ENCODE assay signal across 19 cellular contexts in the genomic region with DNA sequence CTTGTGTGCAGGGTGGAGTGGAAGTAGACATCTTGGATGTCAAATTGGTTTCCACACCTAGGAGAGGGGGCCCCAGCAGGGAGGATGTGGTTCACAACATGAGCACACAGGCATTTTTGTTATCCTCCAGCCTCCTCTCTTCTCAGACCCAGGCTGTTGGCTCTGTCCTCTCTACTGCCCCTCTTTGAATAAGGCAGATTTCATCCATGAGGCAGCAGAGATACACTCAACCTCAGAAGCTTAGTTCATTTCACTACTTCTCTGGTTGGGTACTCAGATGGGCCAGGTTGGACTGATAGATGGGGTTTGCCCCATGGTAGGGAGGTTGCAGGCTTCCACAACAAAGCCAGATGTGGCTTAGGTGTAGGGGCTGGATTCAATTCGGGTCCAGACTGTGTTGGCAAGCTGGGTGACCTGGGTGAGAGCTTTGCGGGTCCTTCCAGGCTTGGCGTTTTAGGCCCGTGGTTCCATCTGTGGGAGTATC. TPM values are rescaled to one million over a fixed set of nuclear protein-coding genes. Genes with fewer than 3 reads are reported as not detected.
DNase-seq lines count a peak whose midpoint lies in the region; ATAC-seq and TF ChIP-seq lines count a peak whose summit lies in the region.
"Had no signal": no experiment of that assay in that cellular context is flagged by ENCODE, and none has a peak within 500 bp of the region (broad histone marks: within the 10 kb centered on the region; RNA-seq: fewer than 3 reads in every experiment).

No MANE protein-coding gene starts in this region.

- TF ChIP-seq POLR2A in IMR-90 (IDR thresholded peaks at IDR 0.05; ENCODE audit: low read depth, low read length): no peak

- TF ChIP-seq CTCF in IMR-90 (conservative IDR thresholded peaks at IDR 0.05; ENCODE audit: low read depth, low read length): no peak
- no peak for TF ChIP-seq CTCF in osteoblast (IDR thresholded peaks at IDR 0.05; ENCODE audit: extremely low read depth, low read depth, low read length)

- H2AK9ac ChIP-seq in IMR-90 (replicated peaks; ENCODE audit: low read depth, low read length, poor library complexity): peak overlapping the region; percentile 50

- CTCF ChIA-PET in IMR-90 (lab: Yijun Ruan, JAX): interaction anchor here (0.6 kb wide), 1 partner anchor 28 kb away, joined by 4 read pairs; no protein-coding TSS in a partner anchor

- peaks cover 23% of the 10 kb centered on the region for H4K20me1 ChIP-seq in IMR-90 (ENCODE audit: insufficient read depth, low read length)
- H4K20me1 ChIP-seq in osteoblast (ENCODE audit: insufficient read depth, low read length): peaks cover 3% of the 10 kb centered on the region

- H3K4me1 Mint-ChIP-seq in CD4-positive, CD25-positive, alpha-beta regulatory T cell: peaks cover 6 to 72% (median 46%) of the 10 kb centered on the region in 4 donors

- H4K91ac ChIP-seq in IMR-90 (ENCODE audit: insufficient read depth, low read depth, low read length): no peak overlapping the region

- no peak for TF ChIP-seq RAD21 in IMR-90 (IDR thresholded peaks at IDR 0.05; ENCODE audit: low read length)

- H3K56ac ChIP-seq in IMR-90 (ENCODE audit: extremely low read depth, insufficient read depth, low read length): no peak overlapping the region

- H2BK5ac ChIP-seq in IMR-90 (ENCODE audit: low read depth, low read length, poor library complexity, severe bottlenecking): no peak overlapping the region

- ATAC-seq in CD4-positive, CD25-positive, alpha-beta regulatory T cell (ENCODE audit: low read depth in 2 of 2): peak; percentile 64 to 67
- ATAC-seq in IMR-90 (ENCODE audit: low read depth) (no peak), GM21737 (IDR thresholded peaks at IDR 0.05; ENCODE audit: unreplicated experiment) (no peak)
- peak; percentile 66 to 76 for ATAC-seq in activated naive CD4-positive, alpha-beta T cell treated with anti-CD3 and anti-CD28 coated beads, Interleukin-2, amount 50 U/mL, for 72 hours
- ATAC-seq: stimulated activated memory B cell treated with anti-CD40 and anti-IgM and Interleukin-4, amounts not matched to agents 10 μg/mL and 1 μg/mL and 100 μg/mL, for 72 hours had no signal

- peak in 2 of 3 donors; percentile 34 to 76 for DNase-seq in CD4-positive, CD25-positive, alpha-beta regulatory T cell
- DNase-seq in IMR-90: no peak
- DNase-seq in activated naive CD4-positive, alpha-beta T cell treated with anti-CD3 and anti-CD28 coated beads, Interleukin-2, amount 50 U/mL, for 72 hours (ENCODE audit: low spot score in 2 of 2): peak in 1 of 2 donors; percentile 55
- DNase-seq in osteoblast (ENCODE audit: insufficient read length, low spot score, missing footprints): no peak
- DNase-seq in NCI-H510A treated with DMSO at 0.1 percent for 48 hours (lab: John Stamatoyannopoulos, UW): no peak
- DNase-seq in NOMO-1 treated with dmso at 0.1 percent for 144 hours (lab: John Stamatoyannopoulos, UW; ENCODE audit: unreplicated experiment): no peak
- DNase-seq in NCI-H1930 (lab: John Stamatoyannopoulos, UW): no peak
- DNase-seq: activated B cell treated with CpG ODN at 0.5 μM for 24 hours, kidney glomerular epithelial cell, midbrain, NCI-H1048, SW 1271 had no signal

- H4K8ac ChIP-seq in IMR-90 (ENCODE audit: low read depth in 2 of 2, low read length in 2 of 2): no peak overlapping the region

- no peak overlapping the region for H3K4ac ChIP-seq in IMR-90 (ENCODE audit: low read depth, low read length)

- H3K9me3 ChIP-seq in CD4-positive, CD25-positive, alpha-beta regulatory T cell (ENCODE audit: control insufficient read depth in 2 of 2, low read length in 2 of 2): no peaks in the 10 kb centered on the region
- no peaks in the 10 kb centered on the region for H3K9me3 ChIP-seq in IMR-90 (ENCODE audit: control insufficient read depth, insufficient read depth, low read length)
- H3K9me3 ChIP-seq in osteoblast (ENCODE audit: low read depth, low read length): no peaks in the 10 kb centered on the region
- H3K9me3 ChIP-seq: breast epithelium, ovary had no signal

- H2BK120ac ChIP-seq in IMR-90 (ENCODE audit: low read depth, low read length): no peak overlapping the region

- no peak overlapping the region for H3K4me2 ChIP-seq in IMR-90 (ENCODE audit: low read depth, low read length)
- H3K4me2 ChIP-seq in osteoblast (ENCODE audit: insufficient read depth, low read length): no peak overlapping the region
- H3K4me2 ChIP-seq: hepatocyte had no signal

- intact Hi-C loops in IMR-90 (cut with micrococcal nuclease): no loop called here

- H3K4me3 ChIP-seq in CD4-positive, CD25-positive, alpha-beta regulatory T cell (ENCODE audit: low read depth, low read length): peak overlapping the region; percentile 2
- H3K4me3 ChIP-seq in IMR-90 (ENCODE audit: insufficient read depth, low read depth, low read length) (no peak overlapping the region), osteoblast (ENCODE audit: insufficient read depth, low read length) (no peak overlapping the region)
- H3K4me3 ChIP-seq: breast epithelium, hepatocyte, ovary had no signal

- BruUV-seq in IMR-90 (replicated peaks; lab: Mats Ljungman, UMichigan): no TSS peak

- no peak overlapping the region for H2AK5ac ChIP-seq in IMR-90 (ENCODE audit: low read depth, low read length)

- peaks cover 2% of the 10 kb centered on the region for H3K36me3 ChIP-seq in CD4-positive, CD25-positive, alpha-beta regulatory T cell (ENCODE audit: control insufficient read depth, insufficient read depth, low read length)
- peaks cover 13% of the 10 kb centered on the region; the same call in 1 of the 2 replicates for H3K36me3 ChIP-seq in IMR-90 (ENCODE audit: control insufficient read depth, insufficient read depth, low read length)
- H3K36me3 ChIP-seq in osteoblast (ENCODE audit: insufficient read depth, low read length): peaks cover 18% of the 10 kb centered on the region
- H3K36me3 ChIP-seq: breast epithelium, ovary had no signal

- H3K23ac ChIP-seq in IMR-90 (ENCODE audit: low read depth, low read length): no peak overlapping the region

- H3K14ac ChIP-seq in IMR-90 (replicated peaks; ENCODE audit: low read depth, low read length): no peak overlapping the region

- H3K4me1 ChIP-seq in CD4-positive, CD25-positive, alpha-beta regulatory T cell (ENCODE audit: control insufficient read depth, insufficient read depth, low read length, poor library complexity, severe bottlenecking): peaks cover 31% of the 10 kb centered on the region
- peaks cover 16% of the 10 kb centered on the region for H3K4me1 ChIP-seq in IMR-90 (ENCODE audit: control insufficient read depth, insufficient read depth, low read length)
- H3K4me1 ChIP-seq in osteoblast (ENCODE audit: insufficient read depth, low read length): peaks cover 31% of the 10 kb centered on the region
- H3K4me1 ChIP-seq: breast epithelium had no signal

- no peak overlapping the region for H2BK15ac ChIP-seq in IMR-90 (ENCODE audit: low read depth, low read length)

- no peak overlapping the region for H3K18ac ChIP-seq in IMR-90 (ENCODE audit: low read depth, low read length)

- H2AFZ ChIP-seq in IMR-90 (replicated peaks; ENCODE audit: low read length, poor library complexity) (no peak overlapping the region), osteoblast (ENCODE audit: low read length) (no peak overlapping the region)
- H2AFZ ChIP-seq: hepatocyte had no signal

- H3K79me2 ChIP-seq in osteoblast (ENCODE audit: insufficient read depth, low read length): no peaks in the 10 kb centered on the region
- H3K79me2 ChIP-seq: hepatocyte had no signal

- WGBS in IMR-90 (ENCODE audit: extremely low coverage in 2 of 2, insufficient read length in 1 of 2), 2 experiments: no CpG with 5 or more reads among the region's 4 CpGs

- POLR2A ChIA-PET in IMR-90 (lab: Charles Lee; ENCODE audit: unreplicated experiment): no interaction called here

- peaks cover 0 to 1% (median 0%) of the 10 kb centered on the region in 7 donors for H3K9me3 Mint-ChIP-seq in CD4-positive, CD25-positive, alpha-beta regulatory T cell
- no peaks in the 10 kb centered on the region for H3K9me3 Mint-ChIP-seq in activated naive CD4-positive, alpha-beta T cell treated with anti-CD3 and anti-CD28 coated beads, Interleukin-2, amount 50 U/mL, for 72 hours
- H3K9me3 Mint-ChIP-seq: activated B cell treated with CpG ODN at 0.5 μM for 24 hours; IgD-negative memory B cell; stimulated activated memory B cell treated with anti-CD40 and anti-IgM and Interleukin-4, amounts not matched to agents 10 μg/mL and 1 μg/mL and 100 μg/mL, for 72 hours had no signal

- no peak overlapping the region for H3K9ac ChIP-seq in IMR-90 (ENCODE audit: low read depth, low read length)

- peak overlapping the region in 3 of 4 donors; percentile 43 to 61 (median 60) for H3K4me3 Mint-ChIP-seq in CD4-positive, CD25-positive, alpha-beta regulatory T cell
- H3K4me3 Mint-ChIP-seq: activated B cell treated with CpG ODN at 0.5 μM for 24 hours; IgD-negative memory B cell; stimulated activated memory B cell treated with anti-CD40 and anti-IgM and Interleukin-4, amounts not matched to agents 10 μg/mL and 1 μg/mL and 100 μg/mL, for 72 hours had no signal

- dilution Hi-C loops in IMR-90 (cut with HindIII; ENCODE audit: low sequenced_read_pairs, unreplicated experiment): no loop called here

- in situ Hi-C loops in IMR-90 (cut with MboI; ENCODE audit: low sequenced_read_pairs): no loop called here

- no peaks in the 10 kb centered on the region for H3K27me3 ChIP-seq in CD4-positive, CD25-positive, alpha-beta regulatory T cell (ENCODE audit: control insufficient read depth, insufficient read depth, low read length)
- H3K27me3 ChIP-seq in IMR-90 (ENCODE audit: control insufficient read depth, insufficient read depth, low read length) (no peaks in the 10 kb centered on the region), osteoblast (ENCODE audit: insufficient read depth, low read length) (no peaks in the 10 kb centered on the region)
- H3K27me3 ChIP-seq: breast epithelium, hepatocyte, ovary had no signal

- peak overlapping the region; percentile 45 for H3K27ac ChIP-seq in CD4-positive, CD25-positive, alpha-beta regulatory T cell (ENCODE audit: insufficient read depth, low read length, poor library complexity, severe bottlenecking)
- H3K27ac ChIP-seq in IMR-90 (ENCODE audit: insufficient read depth, low read length) (no peak overlapping the region), osteoblast (ENCODE audit: low read depth, low read length) (peak overlapping the region; percentile 39)
- H3K27ac ChIP-seq: breast epithelium, hepatocyte, ovary had no signal

- H3K36me3 Mint-ChIP-seq in CD4-positive, CD25-positive, alpha-beta regulatory T cell: peaks cover 24% of the 10 kb centered on the region
- H3K36me3 Mint-ChIP-seq in activated naive CD4-positive, alpha-beta T cell treated with anti-CD3 and anti-CD28 coated beads, Interleukin-2, amount 50 U/mL, for 72 hours: peaks cover 19 to 40% of the 10 kb centered on the region in 2 donors

- no peak overlapping the region for H2BK20ac ChIP-seq in IMR-90 (ENCODE audit: low read depth, low read length)

- peak overlapping the region; percentile 83 to 90 (median 86) for H3K27ac Mint-ChIP-seq in CD4-positive, CD25-positive, alpha-beta regulatory T cell
- peak overlapping the region; percentile 68 to 90 for H3K27ac Mint-ChIP-seq in activated naive CD4-positive, alpha-beta T cell treated with anti-CD3 and anti-CD28 coated beads, Interleukin-2, amount 50 U/mL, for 72 hours
- H3K27ac Mint-ChIP-seq: activated B cell treated with CpG ODN at 0.5 μM for 24 hours, IgD-negative memory B cell had no signal

- H3K9me1 ChIP-seq in IMR-90 (ENCODE audit: insufficient read depth, low read length): peaks cover 14% of the 10 kb centered on the region

- H4K5ac ChIP-seq in IMR-90 (ENCODE audit: low read depth, low read length): no peak overlapping the region

- no peaks in the 10 kb centered on the region for H3K27me3 Mint-ChIP-seq in CD4-positive, CD25-positive, alpha-beta regulatory T cell
- H3K27me3 Mint-ChIP-seq: activated B cell treated with CpG ODN at 0.5 μM for 24 hours; IgD-negative memory B cell; stimulated activated memory B cell treated with anti-CD40 and anti-IgM and Interleukin-4, amounts not matched to agents 10 μg/mL and 1 μg/mL and 100 μg/mL, for 72 hours had no signal

- 0 out of 4 replicates have a peak, but pooled peaks cover 0 to 5% of the 10 kb centered on the region in 2 experiments for H3K79me1 ChIP-seq in IMR-90 (ENCODE audit: low read depth in 1 of 2, low read length in 2 of 2)

RNA-seq across cellular contexts. Expression of a gene that starts 22.2 kb away (rescaled TPM):
- total RNA-seq in CD4-positive, CD25-positive, alpha-beta regulatory T cell: 115 TPM
- 10 to 100 TPM; 52.0 to 67.5 (median 56.6) TPM for polyA plus RNA-seq in CD4-positive, CD25-positive, alpha-beta regulatory T cell
- total RNA-seq in IMR-90 (2012; rRNA removed) (14.7 and 21.5 TPM in 2 replicates), osteoblast (36.2 and 43.9 TPM in 2 replicates)
- polyA plus RNA-seq in IMR-90 (2012; rRNA removed): 6.3 TPM in 2 replicates
- polyA plus RNA-seq in IMR-90 (2012; cell fraction: cytosol; rRNA removed): 3.6 and 3.7 TPM in 2 replicates
- 2.5 and 8.2 TPM in 2 replicates for polyA plus RNA-seq in IMR-90 (2012; cell fraction: nucleus; rRNA removed; ENCODE audit: low replicate concordance)
- total RNA-seq in activated naive CD4-positive, alpha-beta T cell treated with anti-CD3 and anti-CD28 coated beads, Interleukin-2, amount 50 U/mL, for 72 hours: 10 to 100 TPM; 64.2 to 90.1 TPM

RNA-seq across cellular contexts. Expression of a gene that starts 39.9 kb away (rescaled TPM):
- total RNA-seq in CD4-positive, CD25-positive, alpha-beta regulatory T cell: 15.2 TPM
- 10 to 100 TPM in 2 of 4 donors, 1 to 10 TPM in 2; 7.7 to 11.5 (median 10.3) TPM for polyA plus RNA-seq in CD4-positive, CD25-positive, alpha-beta regulatory T cell
- total RNA-seq in IMR-90 (2012; rRNA removed): 28.1 and 30.5 TPM in 2 replicates
- 15.8 TPM in 2 replicates for polyA plus RNA-seq in IMR-90 (2012; rRNA removed)
- 10.6 and 17.2 TPM in 2 replicates for polyA plus RNA-seq in IMR-90 (2012; cell fraction: cytosol; rRNA removed)
- 27.4 and 28.5 TPM in 2 replicates for polyA plus RNA-seq in IMR-90 (2012; cell fraction: nucleus; rRNA removed; ENCODE audit: low replicate concordance)
- 10 to 100 TPM; 21.2 to 35.5 TPM for total RNA-seq in activated naive CD4-positive, alpha-beta T cell treated with anti-CD3 and anti-CD28 coated beads, Interleukin-2, amount 50 U/mL, for 72 hours
- 8.7 and 8.8 TPM in 2 replicates for total RNA-seq in osteoblast

RNA-seq across cellular contexts. Expression of a gene that starts 39.9 kb away (rescaled TPM):
- total RNA-seq in CD4-positive, CD25-positive, alpha-beta regulatory T cell: 14.9 TPM
- 10 to 100 TPM; 48.0 to 68.2 (median 63.9) TPM for polyA plus RNA-seq in CD4-positive, CD25-positive, alpha-beta regulatory T cell
- total RNA-seq in IMR-90 (2012; rRNA removed) (8.9 and 10.0 TPM in 2 replicates), osteoblast (10.5 and 12.4 TPM in 2 replicates)
- 9.0 and 9.2 TPM in 2 replicates for polyA plus RNA-seq in IMR-90 (2012; rRNA removed)
- polyA plus RNA-seq in IMR-90 (2012; cell fraction: cytosol; rRNA removed): 7.3 and 7.9 TPM in 2 replicates
- polyA plus RNA-seq in IMR-90 (2012; cell fraction: nucleus; rRNA removed; ENCODE audit: low replicate concordance): 3.4 and 5.0 TPM in 2 replicates
- total RNA-seq in activated naive CD4-positive, alpha-beta T cell treated with anti-CD3 and anti-CD28 coated beads, Interleukin-2, amount 50 U/mL, for 72 hours: 10 to 100 TPM in 1 of 2 donors, 1 to 10 TPM in 1; 7.7 to 15.6 TPM

RNA-seq across cellular contexts. Expression of a gene that starts 47.2 kb away (rescaled TPM):
- not detected for total RNA-seq in CD4-positive, CD25-positive, alpha-beta regulatory T cell
- polyA plus RNA-seq in CD4-positive, CD25-positive, alpha-beta regulatory T cell: not detected
- total RNA-seq in IMR-90 (2012; rRNA removed) (not detected in 2 replicates), osteoblast (not detected in 2 replicates)
- not detected in 2 replicates for polyA plus RNA-seq in IMR-90 (2012; rRNA removed)
- not detected in 2 replicates for polyA plus RNA-seq in IMR-90 (2012; cell fraction: cytosol; rRNA removed)
- not detected in 2 replicates for polyA plus RNA-seq in IMR-90 (2012; cell fraction: nucleus; rRNA removed; ENCODE audit: low replicate concordance)
- total RNA-seq in activated naive CD4-positive, alpha-beta T cell treated with anti-CD3 and anti-CD28 coated beads, Interleukin-2, amount 50 U/mL, for 72 hours: not detected
- total RNA-seq: activated B cell treated with CpG ODN at 0.5 μM for 24 hours, breast epithelium, fibroblast of lung, hepatocyte, ovary had no signal
- polyA plus RNA-seq: fibroblast of lung, hepatocyte, IgD-negative memory B cell, ovary had no signal

Comparison
In these comparisons a context has a peak if more than half of its experiments do, and no peak if none do; other contexts are left out.
1. ATAC-seq: peak in CD4-positive, CD25-positive, alpha-beta regulatory T cell (2 of 2) and activated naive CD4-positive, alpha-beta T cell treated with anti-CD3 and anti-CD28 coated beads, Interleukin-2, amount 50 U/mL, for 72 hours (2 of 2); none in IMR-90 (single experiment) and GM21737 (single experiment).
2. DNase-seq: peak in CD4-positive, CD25-positive, alpha-beta regulatory T cell (2 of 3); none in IMR-90 (single experiment), osteoblast (single experiment), NCI-H510A treated with DMSO at 0.1 percent for 48 hours (single experiment), NOMO-1 treated with dmso at 0.1 percent for 144 hours (single experiment) and NCI-H1930 (0 of 2).